In the genomic region with DNA sequence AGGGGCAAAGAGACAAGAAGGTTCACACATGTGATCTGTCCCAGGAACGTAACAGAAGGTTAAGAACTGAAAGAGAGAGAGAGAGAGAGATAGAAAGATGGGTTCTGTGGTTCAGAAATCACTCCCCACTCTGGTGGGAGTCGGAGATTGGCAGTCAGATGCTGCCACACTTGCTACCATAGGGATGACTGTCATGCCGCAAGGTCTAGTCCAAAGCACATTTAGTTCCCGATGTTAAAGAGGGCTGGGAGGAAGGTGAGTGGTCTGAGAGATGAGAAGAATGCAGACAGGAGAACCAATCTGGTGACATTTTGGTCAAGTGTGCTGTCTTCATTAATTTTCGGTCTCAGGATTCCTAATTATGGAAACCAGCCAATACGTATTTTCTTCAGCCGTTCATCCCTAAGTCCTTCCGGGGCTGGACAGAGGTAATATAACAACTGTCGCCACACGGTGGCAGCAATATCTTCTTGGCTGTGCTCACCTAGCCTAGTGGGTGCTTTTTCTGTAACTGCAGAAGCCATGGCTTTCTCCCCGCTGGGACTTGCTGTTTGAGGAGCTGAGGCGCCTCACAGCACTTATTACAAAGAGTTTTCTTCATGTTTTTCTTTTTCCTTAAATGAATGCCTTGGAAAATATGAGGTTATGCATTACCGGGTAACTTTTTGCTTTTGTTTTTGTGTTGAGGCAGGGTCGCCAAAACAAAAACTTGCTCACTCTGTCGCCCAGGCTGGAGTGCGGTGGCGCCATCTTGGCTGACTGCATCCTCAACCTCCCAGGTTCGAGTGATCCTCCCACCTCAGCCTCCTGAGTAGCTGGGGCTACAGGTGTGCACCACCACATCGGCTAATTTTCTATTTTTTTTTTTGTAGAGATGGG, we compare ENCODE assay signal across 8 cellular contexts. TPM values are rescaled to one million over a fixed set of nuclear protein-coding genes. Genes with fewer than 3 reads are reported as not detected.
DNase-seq lines count a peak whose midpoint lies in the region; ATAC-seq lines count a peak whose summit lies in the region.

No MANE protein-coding gene starts in this region.

- H3K4me1 ChIP-seq in naive thymus-derived CD4-positive, alpha-beta T cell (ENCODE audit: control insufficient read depth in 2 of 2, insufficient read depth in 2 of 2, low read length in 2 of 2), result no peaks in the 10 kb centered on the region

- no peaks in the 10 kb centered on the region for H3K9me3 Mint-ChIP-seq in naive thymus-derived CD4-positive, alpha-beta T cell
- H3K9me3 Mint-ChIP-seq in stimulated activated memory B cell treated with anti-CD40 and anti-IgM and Interleukin-4, amounts not matched to agents 10 μg/mL and 1 μg/mL and 100 μg/mL, for 72 hours, result no peaks in the 10 kb centered on the region

- CTCF ChIA-PET in naive thymus-derived CD4-positive, alpha-beta T cell (lab: Charles Lee), result interaction anchor here (0.5 kb wide), 1 partner anchor 39 kb away, joined by 3 read pairs; no protein-coding TSS in a partner anchor

- DNase-seq in COR-L47 (lab: John Stamatoyannopoulos, UW), result peak; percentile 64
- peak; percentile 41 for DNase-seq in HK-2 (ENCODE audit: unreplicated experiment)
- DNase-seq in NOMO-1 treated with DMSO at 0.1 percent for 48 hours (lab: John Stamatoyannopoulos, UW; ENCODE audit: unreplicated experiment), result peak; percentile 59
- DNase-seq in activated CD8-positive, alpha-beta memory T cell treated with anti-CD3 and anti-CD28 coated beads for 1 hour (ENCODE audit: extremely low read depth in 1 of 2, low read depth in 1 of 2), result peak; percentile 3 to 22
- peak; percentile 54 for DNase-seq in epidermal melanocyte (ENCODE audit: insufficient read length, low spot score)
- DNase-seq in naive thymus-derived CD4-positive, alpha-beta T cell, result peak in 8 of 9 donors; percentile 7 to 48 (median 30)

- ATAC-seq in GM21360 (IDR thresholded peaks at IDR 0.05; ENCODE audit: unreplicated experiment), result peak; percentile 85
- peak; percentile 87 for ATAC-seq in naive thymus-derived CD4-positive, alpha-beta T cell
- ATAC-seq in stimulated activated memory B cell treated with anti-CD40 and anti-IgM and Interleukin-4, amounts not matched to agents 10 μg/mL and 1 μg/mL and 100 μg/mL, for 72 hours, result peak; percentile 85

- H3K27me3 ChIP-seq in naive thymus-derived CD4-positive, alpha-beta T cell (ENCODE audit: control insufficient read depth in 2 of 2, insufficient read depth in 2 of 2, low read length in 2 of 2), result no peaks in the 10 kb centered on the region

- no peaks in the 10 kb centered on the region for H3K36me3 Mint-ChIP-seq in naive thymus-derived CD4-positive, alpha-beta T cell
- no peaks in the 10 kb centered on the region for H3K36me3 Mint-ChIP-seq in stimulated activated memory B cell treated with anti-CD40 and anti-IgM and Interleukin-4, amounts not matched to agents 10 μg/mL and 1 μg/mL and 100 μg/mL, for 72 hours

- H3K36me3 ChIP-seq in naive thymus-derived CD4-positive, alpha-beta T cell (ENCODE audit: control insufficient read depth in 2 of 3, insufficient read depth in 3 of 3, low read length in 3 of 3), result no peaks in the 10 kb centered on the region

- no peak overlapping the region for H3K4me3 ChIP-seq in naive thymus-derived CD4-positive, alpha-beta T cell (ENCODE audit: low read length)

- peaks cover 0 to 9% (median 0%) of the 10 kb centered on the region in 7 donors for H3K4me1 Mint-ChIP-seq in naive thymus-derived CD4-positive, alpha-beta T cell
- peaks cover 5% of the 10 kb centered on the region for H3K4me1 Mint-ChIP-seq in stimulated activated memory B cell treated with anti-CD40 and anti-IgM and Interleukin-4, amounts not matched to agents 10 μg/mL and 1 μg/mL and 100 μg/mL, for 72 hours

- intact Hi-C loops in naive thymus-derived CD4-positive, alpha-beta T cell (cut with micrococcal nuclease), result loop anchor here (1.0 to 5.0 kb wide), 6 partner anchors 121 to 673 kb away; no protein-coding TSS in a partner anchor

- POLR2A ChIA-PET in naive thymus-derived CD4-positive, alpha-beta T cell (lab: Charles Lee), result no interaction called here

- H3K27me3 Mint-ChIP-seq in naive thymus-derived CD4-positive, alpha-beta T cell, result peaks cover 29 to 59% (median 47%) of the 10 kb centered on the region in 5 donors
- H3K27me3 Mint-ChIP-seq in stimulated activated memory B cell treated with anti-CD40 and anti-IgM and Interleukin-4, amounts not matched to agents 10 μg/mL and 1 μg/mL and 100 μg/mL, for 72 hours, result peaks cover 29% of the 10 kb centered on the region

- H3K9me3 ChIP-seq in naive thymus-derived CD4-positive, alpha-beta T cell (ENCODE audit: control insufficient read depth in 2 of 3, low read length in 3 of 3), result no peaks in the 10 kb centered on the region

- no peak overlapping the region for H3K27ac ChIP-seq in naive thymus-derived CD4-positive, alpha-beta T cell (ENCODE audit: low read depth, low read length)

- no peak overlapping the region for H3K27ac Mint-ChIP-seq in naive thymus-derived CD4-positive, alpha-beta T cell
- H3K27ac Mint-ChIP-seq in stimulated activated memory B cell treated with anti-CD40 and anti-IgM and Interleukin-4, amounts not matched to agents 10 μg/mL and 1 μg/mL and 100 μg/mL, for 72 hours, result no peak overlapping the region

- H3K4me3 Mint-ChIP-seq in naive thymus-derived CD4-positive, alpha-beta T cell, result no peak overlapping the region
- H3K4me3 Mint-ChIP-seq in stimulated activated memory B cell treated with anti-CD40 and anti-IgM and Interleukin-4, amounts not matched to agents 10 μg/mL and 1 μg/mL and 100 μg/mL, for 72 hours, result no peak overlapping the region

RNA-seq across cellular contexts. Expression of a gene that starts 46.0 kb away (rescaled TPM):
- total RNA-seq in naive thymus-derived CD4-positive, alpha-beta T cell, result under 1 TPM in 1 of 5 experiments, not detected in 4; 0.16 TPM
- polyA plus RNA-seq in naive thymus-derived CD4-positive, alpha-beta T cell, result not detected

Comparison
In these comparisons a context has a peak if more than half of its experiments do, and no peak if none do; other contexts are left out.
1. DNase-seq: peak in every context shown above with its lines; median percentile 64 in COR-L47; 59 in NOMO-1 treated with DMSO at 0.1 percent for 48 hours; 54 in epidermal melanocyte; 41 in HK-2; 30 in naive thymus-derived CD4-positive, alpha-beta T cell; 12 in activated CD8-positive, alpha-beta memory T cell treated with anti-CD3 and anti-CD28 coated beads for 1 hour.